Comparison of ENCODE assay signal across 8 cellular contexts in genomic region chr1:234721476-234722266, GRCh38.
DNase-seq lines count a peak whose midpoint lies in the region; ATAC-seq and TF ChIP-seq lines count a peak whose summit lies in the region.

No MANE protein-coding gene starts in this region.

- peak overlapping the region; percentile 41 for H3K4me3 ChIP-seq in left ventricle myocardium inferior
- H3K4me3 ChIP-seq in gastrocnemius medialis = no peak overlapping the region

- H3K27me3 ChIP-seq in left ventricle myocardium inferior (ENCODE audit: low read depth) (no peaks in the 10 kb centered on the region), gastrocnemius medialis (no peaks in the 10 kb centered on the region)

- DNase-seq in HCEC 1CT (peak; percentile 91), left ventricle myocardium inferior (peak; percentile 60), gastrocnemius medialis (peak in 1 of 2 donors; percentile 47), NCI-H2196 (lab: John Stamatoyannopoulos, UW; ENCODE audit: unreplicated experiment) (no peak)
- DNase-seq in activated naive CD8-positive, alpha-beta T cell treated with anti-CD3 and anti-CD28 coated beads, Interleukin-2, amount 50 U/mL, for 24 hours = no peak
- DNase-seq in activated naive CD4-positive, alpha-beta T cell (lab: John Stamatoyannopoulos, UW) = no peak

- H3K4me1 Mint-ChIP-seq in activated naive CD8-positive, alpha-beta T cell treated with anti-CD3 and anti-CD28 coated beads, Interleukin-2, amount 50 U/mL, for 24 hours = peaks cover 57% of the 10 kb centered on the region

- intact Hi-C loops in left ventricle myocardium inferior (cut with micrococcal nuclease) = loop anchor here (2.0 to 10.0 kb wide), 4 partner anchors 111 to 356 kb away; partner anchors contain the start of gene IRF2BP2
- intact Hi-C loops in gastrocnemius medialis (cut with DNase I; ENCODE audit: low total_unique reads) = loop anchor here (2.0 to 5.0 kb wide), 5 partner anchors 37 to 353 kb away; no protein-coding TSS in a partner anchor

- H3K9me3 Mint-ChIP-seq in activated naive CD8-positive, alpha-beta T cell treated with anti-CD3 and anti-CD28 coated beads, Interleukin-2, amount 50 U/mL, for 24 hours = no peaks in the 10 kb centered on the region

- H3K27ac Mint-ChIP-seq in activated naive CD8-positive, alpha-beta T cell treated with anti-CD3 and anti-CD28 coated beads, Interleukin-2, amount 50 U/mL, for 24 hours = peak overlapping the region; percentile 65

- H3K9me3 ChIP-seq in left ventricle myocardium inferior (replicated peaks) (no peaks in the 10 kb centered on the region), gastrocnemius medialis (no peaks in the 10 kb centered on the region)

- TF ChIP-seq POLR2A in gastrocnemius medialis (IDR thresholded peaks at IDR 0.05) = no peak

- H3K27me3 Mint-ChIP-seq in activated naive CD8-positive, alpha-beta T cell treated with anti-CD3 and anti-CD28 coated beads, Interleukin-2, amount 50 U/mL, for 24 hours = no peaks in the 10 kb centered on the region

- no peak for ATAC-seq in activated naive CD8-positive, alpha-beta T cell treated with anti-CD3 and anti-CD28 coated beads, Interleukin-2, amount 50 U/mL, for 24 hours
- no peak for ATAC-seq in gastrocnemius medialis
- no peak for ATAC-seq in HG02981 (IDR thresholded peaks at IDR 0.05; ENCODE audit: unreplicated experiment)
- ATAC-seq in GM21717 (IDR thresholded peaks at IDR 0.05; ENCODE audit: unreplicated experiment) = no peak

- no peaks in the 10 kb centered on the region for H3K36me3 Mint-ChIP-seq in activated naive CD8-positive, alpha-beta T cell treated with anti-CD3 and anti-CD28 coated beads, Interleukin-2, amount 50 U/mL, for 24 hours (ENCODE audit: low read depth)

- H3K4me1 ChIP-seq in left ventricle myocardium inferior (peaks cover 96% of the 10 kb centered on the region), gastrocnemius medialis (peaks cover 95% of the 10 kb centered on the region in 2 donors)

- TF ChIP-seq CTCF in left ventricle myocardium inferior (IDR thresholded peaks at IDR 0.05; ENCODE audit: borderline replicate concordance) (no peak), gastrocnemius medialis (IDR thresholded peaks at IDR 0.05 in 4 of 5, conservative IDR thresholded peaks at IDR 0.05 in 1 of 5) (no peak)

- no peaks in the 10 kb centered on the region for H3K36me3 ChIP-seq in left ventricle myocardium inferior
- H3K36me3 ChIP-seq in gastrocnemius medialis = no peaks in the 10 kb centered on the region

- in situ Hi-C loops in gastrocnemius medialis (cut with MboI; ENCODE audit: low sequenced_read_pairs in 4 of 4) = loop anchor here in 2 of 4 donors (10.0 kb wide), 2 partner anchors 143 to 227 kb away; no protein-coding TSS in a partner anchor

- H3K27ac ChIP-seq in left ventricle myocardium inferior (replicated peaks) (peak overlapping the region; percentile 99), gastrocnemius medialis (peak overlapping the region; percentile 93 to 98 (median 96))

- H3K4me3 Mint-ChIP-seq in activated naive CD8-positive, alpha-beta T cell treated with anti-CD3 and anti-CD28 coated beads, Interleukin-2, amount 50 U/mL, for 24 hours = no peak overlapping the region

Comparison
In these comparisons a context has a peak if more than half of its experiments do, and no peak if none do; other contexts are left out.
1. DNase-seq: peak in HCEC 1CT (single experiment) and left ventricle myocardium inferior (single experiment); none in activated naive CD8-positive, alpha-beta T cell treated with anti-CD3 and anti-CD28 coated beads, Interleukin-2, amount 50 U/mL, for 24 hours (single experiment), NCI-H2196 (single experiment) and activated naive CD4-positive, alpha-beta T cell (0 of 4).